In genomic region chr15:70170096-70170699, GRCh38 we compare ENCODE assay signal across 17 cellular contexts.
DNase-seq lines count a peak whose midpoint lies in the region; ATAC-seq and TF ChIP-seq lines count a peak whose summit lies in the region.
"Had no signal": no experiment of that assay in that cellular context is flagged by ENCODE, and none has a peak within 500 bp of the region (broad histone marks: within the 10 kb centered on the region; RNA-seq: fewer than 3 reads in every experiment).

No MANE protein-coding gene starts in this region.

- no peak overlapping the region for H3K4me3 Mint-ChIP-seq in natural killer cell treated with Interleukin-12 subunit alpha and Interleukin-12 subunit beta and Interleukin-15 and Interleukin-18, amount 100 ng/mL, for 72 hours
- H3K4me3 Mint-ChIP-seq in natural killer cell (no peak overlapping the region), endodermal cell (no peak overlapping the region), neural crest cell (no peak overlapping the region)
- no peak overlapping the region for H3K4me3 Mint-ChIP-seq in CD4-positive, alpha-beta memory T cell
- H3K4me3 Mint-ChIP-seq: CD14-positive monocyte had no signal

- H3K27me3 Mint-ChIP-seq in natural killer cell treated with Interleukin-12 subunit alpha and Interleukin-12 subunit beta and Interleukin-15 and Interleukin-18, amount 100 ng/mL, for 72 hours: peaks cover 23 to 30% of the 10 kb centered on the region in 2 donors
- peaks cover 19 to 25% of the 10 kb centered on the region in 2 donors for H3K27me3 Mint-ChIP-seq in natural killer cell (ENCODE audit: low read depth in 2 of 2)
- H3K27me3 Mint-ChIP-seq in endodermal cell (ENCODE audit: insufficient read depth): peaks cover 91% of the 10 kb centered on the region
- peaks cover 7% of the 10 kb centered on the region for H3K27me3 Mint-ChIP-seq in neural crest cell (ENCODE audit: low read depth)
- H3K27me3 Mint-ChIP-seq in CD4-positive, alpha-beta memory T cell: no peaks in the 10 kb centered on the region

- H3K4me3 ChIP-seq in endodermal cell (ENCODE audit: low read length): no peak overlapping the region
- H3K4me3 ChIP-seq in CD4-positive, alpha-beta memory T cell (ENCODE audit: low read length in 2 of 2): no peak overlapping the region

- peak; percentile 61 for DNase-seq in natural killer cell treated with Interleukin-12 subunit alpha and Interleukin-12 subunit beta and Interleukin-15 and Interleukin-18, amount 100 ng/mL, for 72 hours (ENCODE audit: low spot score)
- DNase-seq in natural killer cell (no peak), endodermal cell (peak; percentile 49), neural crest cell (ENCODE audit: low read depth, low spot score) (no peak), T-helper 9 cell (no peak), NCI-H1048 (lab: John Stamatoyannopoulos, UW) (no peak)
- no peak for DNase-seq in CD4-positive, alpha-beta memory T cell
- DNase-seq: ACHN; AML-193; Caco-2; DMS153; KG1; NCI-H1436; NCI-H2029; NK-92 treated with Interleukin-12 subunit alpha and Interleukin-12 subunit beta, amount 100 ng/mL, for 24 hours; OCI-M1 had no signal

- intact Hi-C loops in natural killer cell (cut with micrococcal nuclease): no loop called here
- intact Hi-C loops in CD4-positive, alpha-beta memory T cell (cut with micrococcal nuclease): no loop called here

- no peak overlapping the region for H3K9ac ChIP-seq in endodermal cell (ENCODE audit: extremely low read depth, low read length, poor library complexity, severe bottlenecking)

- peaks cover 29% of the 10 kb centered on the region for H3K4me1 ChIP-seq in endodermal cell (ENCODE audit: control insufficient read depth, insufficient read depth, low read length)
- no peaks in the 10 kb centered on the region for H3K4me1 ChIP-seq in CD4-positive, alpha-beta memory T cell (ENCODE audit: insufficient read depth, low read length)

- no peak overlapping the region for H3K27ac ChIP-seq in endodermal cell (ENCODE audit: low read depth, low read length)
- no peak overlapping the region for H3K27ac ChIP-seq in CD4-positive, alpha-beta memory T cell (ENCODE audit: low read depth, low read length)

- H3K9me3 Mint-ChIP-seq in natural killer cell treated with Interleukin-12 subunit alpha and Interleukin-12 subunit beta and Interleukin-15 and Interleukin-18, amount 100 ng/mL, for 72 hours: no peaks in the 10 kb centered on the region
- H3K9me3 Mint-ChIP-seq in natural killer cell (no peaks in the 10 kb centered on the region), endodermal cell (no peaks in the 10 kb centered on the region), neural crest cell (no peaks in the 10 kb centered on the region)
- H3K9me3 Mint-ChIP-seq in CD4-positive, alpha-beta memory T cell: no peaks in the 10 kb centered on the region
- H3K9me3 Mint-ChIP-seq: CD14-positive monocyte had no signal

- TF ChIP-seq CTCF in natural killer cell (IDR thresholded peaks at IDR 0.05) (no peak), endodermal cell (conservative IDR thresholded peaks at IDR 0.05) (no peak), neural crest cell (conservative IDR thresholded peaks at IDR 0.05) (no peak)

- 86 to 98% methylated on average over 5 to 10 of the region's 10 CpGs for WGBS in endodermal cell (ENCODE audit: insufficient coverage in 1 of 2, insufficient read length in 1 of 2), 2 experiments

- CTCF ChIA-PET in CD4-positive, alpha-beta memory T cell (lab: Charles Lee; ENCODE audit: partially characterized antibody): no interaction called here

- no peak overlapping the region for H3K27ac Mint-ChIP-seq in natural killer cell treated with Interleukin-12 subunit alpha and Interleukin-12 subunit beta and Interleukin-15 and Interleukin-18, amount 100 ng/mL, for 72 hours
- H3K27ac Mint-ChIP-seq in natural killer cell: no peak overlapping the region
- no peak overlapping the region for H3K27ac Mint-ChIP-seq in endodermal cell
- H3K27ac Mint-ChIP-seq in neural crest cell (ENCODE audit: unreplicated experiment): peak overlapping the region; percentile 13
- no peak overlapping the region for H3K27ac Mint-ChIP-seq in CD4-positive, alpha-beta memory T cell

- no peaks in the 10 kb centered on the region for H3K36me3 Mint-ChIP-seq in natural killer cell treated with Interleukin-12 subunit alpha and Interleukin-12 subunit beta and Interleukin-15 and Interleukin-18, amount 100 ng/mL, for 72 hours
- H3K36me3 Mint-ChIP-seq in natural killer cell (no peaks in the 10 kb centered on the region), endodermal cell (ENCODE audit: low read depth) (no peaks in the 10 kb centered on the region), neural crest cell (ENCODE audit: low read depth) (no peaks in the 10 kb centered on the region)
- no peaks in the 10 kb centered on the region for H3K36me3 Mint-ChIP-seq in CD4-positive, alpha-beta memory T cell
- H3K36me3 Mint-ChIP-seq: CD14-positive monocyte had no signal

- POLR2A ChIA-PET in CD4-positive, alpha-beta memory T cell (lab: Charles Lee; ENCODE audit: partially characterized antibody): no interaction called here

- peaks cover 0 to 7% of the 10 kb centered on the region in 2 donors for H3K4me1 Mint-ChIP-seq in natural killer cell treated with Interleukin-12 subunit alpha and Interleukin-12 subunit beta and Interleukin-15 and Interleukin-18, amount 100 ng/mL, for 72 hours (ENCODE audit: low read depth in 2 of 2)
- H3K4me1 Mint-ChIP-seq in natural killer cell (no peaks in the 10 kb centered on the region), endodermal cell (peaks cover 33% of the 10 kb centered on the region), neural crest cell (peaks cover 22% of the 10 kb centered on the region)
- H3K4me1 Mint-ChIP-seq in CD4-positive, alpha-beta memory T cell: no peaks in the 10 kb centered on the region

- no peaks in the 10 kb centered on the region for H3K9me3 ChIP-seq in endodermal cell (ENCODE audit: control insufficient read depth, low read length)
- no peaks in the 10 kb centered on the region for H3K9me3 ChIP-seq in CD4-positive, alpha-beta memory T cell (ENCODE audit: control insufficient read depth in 1 of 2, low read length in 2 of 2)
- H3K9me3 ChIP-seq: Caco-2 had no signal

- ATAC-seq in natural killer cell treated with Interleukin-12 subunit alpha and Interleukin-12 subunit beta and Interleukin-15 and Interleukin-18, amount 100 ng/mL, for 72 hours: no peak
- no peak for ATAC-seq in natural killer cell

- H3K36me3 ChIP-seq in endodermal cell (ENCODE audit: control insufficient read depth, insufficient read depth, low read length): no peaks in the 10 kb centered on the region
- H3K36me3 ChIP-seq in CD4-positive, alpha-beta memory T cell (ENCODE audit: insufficient read depth, low read length): no peaks in the 10 kb centered on the region

- peaks cover 93% of the 10 kb centered on the region for H3K27me3 ChIP-seq in endodermal cell (ENCODE audit: control insufficient read depth, insufficient read depth, low read length, poor library complexity, severe bottlenecking)
- H3K27me3 ChIP-seq in CD4-positive, alpha-beta memory T cell (ENCODE audit: insufficient read depth, low read length): no peaks in the 10 kb centered on the region

Comparison
In these comparisons a context has a peak if more than half of its experiments do, and no peak if none do; other contexts are left out.
1. DNase-seq: peak in natural killer cell treated with Interleukin-12 subunit alpha and Interleukin-12 subunit beta and Interleukin-15 and Interleukin-18, amount 100 ng/mL, for 72 hours (single experiment) and endodermal cell (single experiment); none in natural killer cell (single experiment), neural crest cell (single experiment), T-helper 9 cell (single experiment), NCI-H1048 (single experiment) and CD4-positive, alpha-beta memory T cell (0 of 5).